14 cellular contexts compared by ENCODE assay signal in genomic region chr9:698276-698675, GRCh38.
DNase-seq lines count a peak whose midpoint lies in the region; ATAC-seq and TF ChIP-seq lines count a peak whose summit lies in the region.
"Had no signal": no experiment of that assay in that cellular context is flagged by ENCODE, and none has a peak within 500 bp of the region (broad histone marks: within the 10 kb centered on the region; RNA-seq: fewer than 3 reads in every experiment).

No MANE protein-coding gene starts in this region.

- H2AFZ ChIP-seq in ACC112 (ENCODE audit: low read length, unreplicated experiment) (no peak overlapping the region), neural progenitor cell (replicated peaks) (no peak overlapping the region)

- peak; percentile 90 for DNase-seq in M059J (ENCODE audit: low read depth)
- DNase-seq in dedifferentiated amniotic fluid mesenchymal stem cell (ENCODE audit: extremely low spot score) = peak; percentile 41
- no peak for DNase-seq in neural progenitor cell (ENCODE audit: low spot score)
- no peak for DNase-seq in endothelial cell (ENCODE audit: low spot score)
- DNase-seq: activated CD8-positive, alpha-beta memory T cell treated with anti-CD3 and anti-CD28 coated beads, Interleukin-2, amount 10 ng/mL, durations not matched to agents 7 days and 5 days; activated naive CD8-positive, alpha-beta T cell treated with anti-CD3 and anti-CD28 coated beads, Interleukin-2, amount 50 U/mL, for 24 hours; kidney; NCI-H2171; stimulated activated CD4-positive, alpha-beta T cell treated with anti-CD3 and anti-CD28 coated beads, Interleukin-4, amount 100 ng/mL, for 1 hour; T1000 had no signal

- peaks cover 54% of the 10 kb centered on the region for H3K4me1 ChIP-seq in ACC112 (ENCODE audit: control insufficient read depth, insufficient read depth, low read length, unreplicated experiment)
- H3K4me1 ChIP-seq in neural progenitor cell = peaks cover 23% of the 10 kb centered on the region

- no peaks in the 10 kb centered on the region for H3F3A ChIP-seq in neural progenitor cell (ENCODE audit: low read depth)

- no peak for ATAC-seq in HG02852 (IDR thresholded peaks at IDR 0.05; ENCODE audit: unreplicated experiment)
- ATAC-seq in HG03039 (IDR thresholded peaks at IDR 0.05; ENCODE audit: unreplicated experiment) = no peak
- no peak for ATAC-seq in GM21515 (IDR thresholded peaks at IDR 0.05; ENCODE audit: unreplicated experiment)
- ATAC-seq: activated CD8-positive, alpha-beta memory T cell treated with anti-CD3 and anti-CD28 coated beads, Interleukin-2, amount 10 ng/mL, durations not matched to agents 7 days and 5 days; activated naive CD8-positive, alpha-beta T cell treated with anti-CD3 and anti-CD28 coated beads, Interleukin-2, amount 50 U/mL, for 24 hours had no signal

- H3K9ac ChIP-seq in neural progenitor cell = no peak overlapping the region

- H3K27ac ChIP-seq in ACC112 (ENCODE audit: low read depth, low read length) = peak overlapping the region; percentile 39
- H3K27ac ChIP-seq in neural progenitor cell = no peak overlapping the region

- H3K9me3 ChIP-seq in neural progenitor cell (ENCODE audit: low read depth) = no peaks in the 10 kb centered on the region

- H3K36me3 Mint-ChIP-seq in neural progenitor cell = peaks cover 2% of the 10 kb centered on the region
- H3K36me3 Mint-ChIP-seq in endothelial cell (ENCODE audit: low read depth, unreplicated experiment) = no peaks in the 10 kb centered on the region
- H3K36me3 Mint-ChIP-seq: activated CD8-positive, alpha-beta memory T cell treated with anti-CD3 and anti-CD28 coated beads, Interleukin-2, amount 10 ng/mL, durations not matched to agents 7 days and 5 days had no signal

- H3K27me3 ChIP-seq in ACC112 (ENCODE audit: insufficient read depth, low read length) = no peaks in the 10 kb centered on the region
- H3K27me3 ChIP-seq in neural progenitor cell = no peaks in the 10 kb centered on the region

- H3K36me3 ChIP-seq in ACC112 (ENCODE audit: insufficient read depth, low read length) (no peaks in the 10 kb centered on the region), neural progenitor cell (no peaks in the 10 kb centered on the region)

- H3K27me3 Mint-ChIP-seq in neural progenitor cell (ENCODE audit: insufficient read depth, low read depth) (no peaks in the 10 kb centered on the region), endothelial cell (ENCODE audit: unreplicated experiment) (peaks cover 3% of the 10 kb centered on the region)
- H3K27me3 Mint-ChIP-seq: activated naive CD8-positive, alpha-beta T cell treated with anti-CD3 and anti-CD28 coated beads, Interleukin-2, amount 50 U/mL, for 24 hours had no signal

- H3K4me3 Mint-ChIP-seq in neural progenitor cell = no peak overlapping the region
- H3K4me3 Mint-ChIP-seq in endothelial cell (ENCODE audit: unreplicated experiment) = no peak overlapping the region
- H3K4me3 Mint-ChIP-seq: activated CD8-positive, alpha-beta memory T cell treated with anti-CD3 and anti-CD28 coated beads, Interleukin-2, amount 10 ng/mL, durations not matched to agents 7 days and 5 days; activated naive CD8-positive, alpha-beta T cell treated with anti-CD3 and anti-CD28 coated beads, Interleukin-2, amount 50 U/mL, for 24 hours had no signal

- H3K27ac Mint-ChIP-seq in neural progenitor cell (peak overlapping the region; percentile 22), endothelial cell (ENCODE audit: unreplicated experiment) (no peak overlapping the region)
- H3K27ac Mint-ChIP-seq: activated CD8-positive, alpha-beta memory T cell treated with anti-CD3 and anti-CD28 coated beads, Interleukin-2, amount 10 ng/mL, durations not matched to agents 7 days and 5 days; activated naive CD8-positive, alpha-beta T cell treated with anti-CD3 and anti-CD28 coated beads, Interleukin-2, amount 50 U/mL, for 24 hours had no signal

- no peaks in the 10 kb centered on the region for H3K9me3 Mint-ChIP-seq in neural progenitor cell
- no peaks in the 10 kb centered on the region for H3K9me3 Mint-ChIP-seq in endothelial cell (ENCODE audit: unreplicated experiment)
- H3K9me3 Mint-ChIP-seq: activated naive CD8-positive, alpha-beta T cell treated with anti-CD3 and anti-CD28 coated beads, Interleukin-2, amount 50 U/mL, for 24 hours had no signal

- H3K4me2 ChIP-seq in neural progenitor cell = no peak overlapping the region

- H4K20me1 ChIP-seq in neural progenitor cell (ENCODE audit: low read depth) = no peaks in the 10 kb centered on the region

- H3K4me3 ChIP-seq in ACC112 (ENCODE audit: low read depth, low read length) (no peak overlapping the region), neural progenitor cell (no peak overlapping the region)

- H3K79me2 ChIP-seq in ACC112 (ENCODE audit: control insufficient read depth, insufficient read depth, low read length, unreplicated experiment) = peaks cover 16% of the 10 kb centered on the region
- no peaks in the 10 kb centered on the region for H3K79me2 ChIP-seq in neural progenitor cell (ENCODE audit: low read depth)

- H3K4me1 Mint-ChIP-seq in neural progenitor cell (peaks cover 56% of the 10 kb centered on the region), endothelial cell (ENCODE audit: unreplicated experiment) (peaks cover 28% of the 10 kb centered on the region)

- TF ChIP-seq CTCF in neural progenitor cell (IDR thresholded peaks at IDR 0.05) (no peak), endothelial cell (IDR thresholded peaks at IDR 0.05; ENCODE audit: unreplicated experiment) (no peak)

Comparison
In these comparisons a context has a peak if more than half of its experiments do, and no peak if none do; other contexts are left out.
1. DNase-seq: peak in M059J (single experiment) and dedifferentiated amniotic fluid mesenchymal stem cell (single experiment); none in neural progenitor cell (single experiment) and endothelial cell (single experiment).